Comparison of ENCODE assay signal across 14 cellular contexts in genomic region chr2:64137996-64138395, GRCh38. TPM values are rescaled to one million over a fixed set of nuclear protein-coding genes. Genes with fewer than 3 reads are reported as not detected.
DNase-seq lines count a peak whose midpoint lies in the region; ATAC-seq, FAIRE-seq and TF ChIP-seq lines count a peak whose summit lies in the region.
"Had no signal": no experiment of that assay in that cellular context is flagged by ENCODE, and none has a peak within 500 bp of the region (broad histone marks: within the 10 kb centered on the region; RNA-seq: fewer than 3 reads in every experiment).

No MANE protein-coding gene starts in this region.

- H3K27ac Mint-ChIP-seq in CD4-positive, alpha-beta T cell = peak overlapping the region; percentile 70
- peak overlapping the region; percentile 56 for H3K27ac Mint-ChIP-seq in progenitor cell of endocrine pancreas

- H3K27me3 Mint-ChIP-seq in CD4-positive, alpha-beta T cell = no peaks in the 10 kb centered on the region
- H3K27me3 Mint-ChIP-seq in progenitor cell of endocrine pancreas = no peaks in the 10 kb centered on the region

- no peak for TF ChIP-seq CTCF in CD4-positive, alpha-beta T cell (IDR thresholded peaks at IDR 0.05)
- TF ChIP-seq CTCF in bronchial epithelial cell (IDR thresholded peaks at IDR 0.05; ENCODE audit: insufficient read depth, low read length, severe bottlenecking) (no peak), progenitor cell of endocrine pancreas (IDR thresholded peaks at IDR 0.05; ENCODE audit: unreplicated experiment) (no peak)

- FAIRE-seq in bronchial epithelial cell (lab: Jason Lieb, UNC) = no peak
- FAIRE-seq: HTR-8/SVneo, RCC 7860 had no signal

- DNase-seq in CD4-positive, alpha-beta T cell = no peak
- peak; percentile 43 for DNase-seq in HT-29 (ENCODE audit: low spot score)
- DNase-seq in bronchial epithelial cell (ENCODE audit: low read depth) = peak; percentile 48
- DNase-seq in progenitor cell of endocrine pancreas (ENCODE audit: low spot score, unreplicated experiment) = no peak
- DNase-seq in NCI-H1930 (lab: John Stamatoyannopoulos, UW) = no peak
- no peak for DNase-seq in Ammon's horn (ENCODE audit: low spot score)
- DNase-seq in middle frontal gyrus (ENCODE audit: extremely low spot score, low spot score) = no peak
- no peak for DNase-seq in NOMO-1 treated with dmso at 0.1 percent for 144 hours (lab: John Stamatoyannopoulos, UW; ENCODE audit: unreplicated experiment)
- DNase-seq: activated CD8-positive, alpha-beta memory T cell treated with anti-CD3 and anti-CD28 coated beads for 24 hours; mucosa of descending colon; NCI-H345; psoas muscle had no signal

- H3K27ac ChIP-seq in CD4-positive, alpha-beta T cell (ENCODE audit: low read depth, low read length) = no peak overlapping the region
- H3K27ac ChIP-seq: psoas muscle had no signal

- H3K4me3 ChIP-seq in bronchial epithelial cell (ENCODE audit: low read depth, low read length) = no peak overlapping the region
- H3K4me3 ChIP-seq: mucosa of descending colon, psoas muscle had no signal

- intact Hi-C loops in CD4-positive, alpha-beta T cell (cut with DNase I, micrococcal nuclease) = loop anchor here in 1 of 2 experiments (5.0 kb wide), 1 partner anchor 36 kb away; no protein-coding TSS in a partner anchor

- no peaks in the 10 kb centered on the region for H3K27me3 ChIP-seq in CD4-positive, alpha-beta T cell (ENCODE audit: control insufficient read depth, insufficient read depth, low read length)
- no peaks in the 10 kb centered on the region for H3K27me3 ChIP-seq in bronchial epithelial cell (ENCODE audit: control insufficient read depth, insufficient read depth, low read length)

- CTCF ChIA-PET in CD4-positive, alpha-beta T cell (lab: Charles Lee) = no interaction called here

- peaks cover 16% of the 10 kb centered on the region for H3K36me3 Mint-ChIP-seq in CD4-positive, alpha-beta T cell (ENCODE audit: low read depth)
- peaks cover 5% of the 10 kb centered on the region for H3K36me3 Mint-ChIP-seq in progenitor cell of endocrine pancreas (ENCODE audit: insufficient read depth)

- H3K4me3 Mint-ChIP-seq in CD4-positive, alpha-beta T cell = peak overlapping the region; percentile 38
- H3K4me3 Mint-ChIP-seq in progenitor cell of endocrine pancreas (ENCODE audit: low read depth) = no peak overlapping the region

- no peaks in the 10 kb centered on the region for H3K9me3 ChIP-seq in CD4-positive, alpha-beta T cell (ENCODE audit: control insufficient read depth, low read length)
- H3K9me3 ChIP-seq: mucosa of descending colon, psoas muscle had no signal

- H3K36me3 ChIP-seq in bronchial epithelial cell (ENCODE audit: control insufficient read depth, insufficient read depth, low read length) = peaks cover 2% of the 10 kb centered on the region

- ATAC-seq in CD4-positive, alpha-beta T cell (ENCODE audit: poor library complexity) = peak; percentile 16
- ATAC-seq: mucosa of descending colon, psoas muscle had no signal

- peaks cover 85% of the 10 kb centered on the region for H3K4me1 Mint-ChIP-seq in CD4-positive, alpha-beta T cell (ENCODE audit: low read depth)
- peaks cover 35% of the 10 kb centered on the region for H3K4me1 Mint-ChIP-seq in progenitor cell of endocrine pancreas (ENCODE audit: low read depth)

- H3K9me3 Mint-ChIP-seq in CD4-positive, alpha-beta T cell = no peaks in the 10 kb centered on the region
- no peaks in the 10 kb centered on the region for H3K9me3 Mint-ChIP-seq in progenitor cell of endocrine pancreas (ENCODE audit: low read depth)

- POLR2A ChIA-PET in CD4-positive, alpha-beta T cell (lab: Charles Lee) = no interaction called here

RNA-seq across cellular contexts. Expression of gene PELI1, which starts 6.2 kb away (rescaled TPM):
- 100 to 1,000 TPM; 257 to 274 TPM for total RNA-seq in CD4-positive, alpha-beta T cell
- total RNA-seq in HT-29 (2014; rRNA removed; shearing (Covaris generic)) = 122 and 123 TPM in 2 replicates
- 22.9 and 38.1 TPM in 2 replicates for total RNA-seq in bronchial epithelial cell
- 68.4 and 72.4 TPM in 2 replicates for total RNA-seq in progenitor cell of endocrine pancreas

Comparison
In these comparisons a context has a peak if more than half of its experiments do, and no peak if none do; other contexts are left out.
1. DNase-seq: peak in HT-29 (single experiment) and bronchial epithelial cell (single experiment); none in CD4-positive, alpha-beta T cell (0 of 10), progenitor cell of endocrine pancreas (single experiment), NCI-H1930 (0 of 2), Ammon's horn (single experiment), middle frontal gyrus (single experiment) and NOMO-1 treated with dmso at 0.1 percent for 144 hours (single experiment).